8 cellular contexts compared by ENCODE assay signal in genomic region chr5:68287976-68288755, GRCh38.
A peak's percentile ranks its signal among the peaks of the same experiment; 100 is the strongest.
DNase-seq lines count a peak whose midpoint lies in the region; ATAC-seq and TF ChIP-seq lines count a peak whose summit lies in the region.

No MANE protein-coding gene starts in this region.

- no peaks in the 10 kb centered on the region for H3K9me2 ChIP-seq in DOHH2 (replicated peaks; ENCODE audit: control insufficient read depth, low read length)
- H3K9me2 ChIP-seq in Karpas-422 (replicated peaks; ENCODE audit: insufficient read depth, low read length), result no peaks in the 10 kb centered on the region

- peak; percentile 82 for DNase-seq in Karpas-422
- peak; percentile 26 to 54 for DNase-seq in activated CD4-positive, alpha-beta T cell treated with anti-CD3 and anti-CD28 coated beads for 4 hours
- peak; percentile 21 for DNase-seq in cortex of kidney (lab: John Stamatoyannopoulos, UW)
- peak; percentile 92 for DNase-seq in left lobe of liver (ENCODE audit: low spot score)
- peak; percentile 22 for DNase-seq in stimulated activated CD4-positive, alpha-beta T cell treated with anti-CD3 and anti-CD28 coated beads, Interleukin-2, amount 100 ng/mL, for 4 hours (ENCODE audit: low read depth)
- no peak for DNase-seq in mesenteric fat pad (ENCODE audit: low spot score)

- H3K79me2 ChIP-seq in DOHH2 (ENCODE audit: control insufficient read depth, low read length) (0 out of 2 replicates have a peak, but pooled peaks cover 2% of the 10 kb centered on the region), Karpas-422 (ENCODE audit: low read length) (peaks cover 13% of the 10 kb centered on the region; the same call in 1 of the 2 replicates)

- H3K27ac ChIP-seq in DOHH2 (ENCODE audit: low read depth, low read length), result peak overlapping the region; percentile 42
- peak overlapping the region; percentile 67 for H3K27ac ChIP-seq in Karpas-422 (ENCODE audit: low read length)

- ATAC-seq in GM21619 (IDR thresholded peaks at IDR 0.05; ENCODE audit: unreplicated experiment) (peak; percentile 72), left lobe of liver (peak; percentile 77)

- H3K27me3 ChIP-seq in DOHH2 (ENCODE audit: control insufficient read depth, low read length), result no peaks in the 10 kb centered on the region
- no peaks in the 10 kb centered on the region for H3K27me3 ChIP-seq in Karpas-422 (ENCODE audit: low read length)

- H3K4me1 ChIP-seq in DOHH2 (ENCODE audit: control insufficient read depth, low read length), result peaks cover 33% of the 10 kb centered on the region
- H3K4me1 ChIP-seq in Karpas-422 (ENCODE audit: low read length), result peaks cover 53% of the 10 kb centered on the region

- H3K4me3 ChIP-seq in DOHH2 (ENCODE audit: low read length) (peak overlapping the region; percentile 67), Karpas-422 (ENCODE audit: low read length) (peak overlapping the region; percentile 67)

- H3K9ac ChIP-seq in Karpas-422 (ENCODE audit: low read length), result peak overlapping the region; percentile 65

- no peaks in the 10 kb centered on the region for H3K9me3 ChIP-seq in DOHH2 (ENCODE audit: control insufficient read depth, insufficient read depth, low read length)
- no peaks in the 10 kb centered on the region for H3K9me3 ChIP-seq in Karpas-422 (ENCODE audit: low read length)

- no peak for TF ChIP-seq CTCF in DOHH2 (IDR thresholded peaks at IDR 0.05; ENCODE audit: low read depth, low read length, poor library complexity, severe bottlenecking)

- peak overlapping the region; percentile 72; the same call in 1 of the 2 replicates for H2AFZ ChIP-seq in Karpas-422 (ENCODE audit: low read length)

- H4K20me1 ChIP-seq in DOHH2 (ENCODE audit: control insufficient read depth, insufficient read depth, low read depth, low read length) (no peaks in the 10 kb centered on the region), Karpas-422 (ENCODE audit: insufficient read depth, low read depth, low read length) (no peaks in the 10 kb centered on the region)

- H3K36me3 ChIP-seq in DOHH2 (ENCODE audit: control insufficient read depth, low read length), result peaks cover 31% of the 10 kb centered on the region
- peaks cover under 1% of the 10 kb centered on the region; the same call in 1 of the 2 replicates for H3K36me3 ChIP-seq in Karpas-422 (ENCODE audit: insufficient read depth, low read length)

- H3F3A ChIP-seq in DOHH2 (ENCODE audit: control insufficient read depth, insufficient read depth), result peaks cover 13% of the 10 kb centered on the region; the same call in 1 of the 2 replicates

- H3K4me2 ChIP-seq in DOHH2 (ENCODE audit: low read length) (peak overlapping the region; percentile 77), Karpas-422 (ENCODE audit: low read depth, low read length, poor library complexity, severe bottlenecking) (peak overlapping the region; percentile 71)
